In the genomic region with DNA sequence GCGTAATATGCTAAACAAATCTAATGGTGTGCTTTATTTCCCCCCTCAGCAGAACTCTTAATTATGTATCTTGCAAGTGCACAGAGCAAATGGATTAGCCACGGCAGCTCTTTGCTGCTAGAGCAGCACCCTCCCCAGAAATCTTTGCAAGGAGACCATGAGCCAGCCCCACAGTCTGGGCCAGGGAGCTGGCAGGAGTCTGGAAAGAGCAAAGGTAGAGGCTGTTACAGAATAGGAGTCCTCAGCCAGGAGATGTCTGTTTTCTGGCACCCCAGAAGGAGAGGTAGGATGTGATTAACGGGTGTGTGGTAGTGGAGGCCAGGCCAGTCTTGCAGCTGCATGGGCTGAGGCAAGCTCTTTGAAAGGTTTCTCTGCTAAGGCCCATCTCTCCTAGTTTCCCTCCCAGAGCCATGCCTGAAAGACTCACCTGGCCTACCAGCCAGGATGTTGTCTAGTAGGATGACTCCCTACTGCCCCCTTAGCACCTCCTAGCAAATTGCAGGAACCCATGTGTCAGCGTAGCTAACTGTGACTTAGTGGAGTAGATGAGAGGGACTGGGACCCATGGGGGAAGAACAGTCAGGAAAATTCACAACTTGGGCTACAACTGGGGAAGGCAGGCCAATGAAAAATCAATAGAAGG, we compare ENCODE assay signal across 13 cellular contexts.
DNase-seq lines count a peak whose midpoint lies in the region; ATAC-seq and TF ChIP-seq lines count a peak whose summit lies in the region.
"Had no signal": no experiment of that assay in that cellular context is flagged by ENCODE, and none has a peak within 500 bp of the region (broad histone marks: within the 10 kb centered on the region; RNA-seq: fewer than 3 reads in every experiment).

No MANE protein-coding gene starts in this region.

- peaks cover 2% of the 10 kb centered on the region for H3K36me3 Mint-ChIP-seq in neural crest cell (ENCODE audit: low read depth)
- H3K36me3 Mint-ChIP-seq: naive thymus-derived CD4-positive, alpha-beta T cell had no signal

- in situ Hi-C loops in brain microvascular endothelial cell (cut with HindIII; ENCODE audit: low pct_ligation_motif_present, low sequenced_read_pairs): no loop called here

- H3K9me3 Mint-ChIP-seq in neural crest cell: peaks cover 11% of the 10 kb centered on the region
- H3K9me3 Mint-ChIP-seq: effector memory CD8-positive, alpha-beta T cell had no signal

- no peaks in the 10 kb centered on the region for H3K27me3 Mint-ChIP-seq in neural crest cell (ENCODE audit: low read depth)

- H3K27me3 ChIP-seq in brain microvascular endothelial cell (replicated peaks): no peaks in the 10 kb centered on the region

- ATAC-seq in HG02938 (IDR thresholded peaks at IDR 0.05; ENCODE audit: unreplicated experiment) (no peak), GM21737 (IDR thresholded peaks at IDR 0.05; ENCODE audit: unreplicated experiment) (no peak)
- ATAC-seq: effector memory CD8-positive, alpha-beta T cell; naive thymus-derived CD4-positive, alpha-beta T cell had no signal

- H3K36me3 ChIP-seq in brain microvascular endothelial cell (replicated peaks): no peaks in the 10 kb centered on the region

- H3K4me1 Mint-ChIP-seq in neural crest cell: peaks cover 5% of the 10 kb centered on the region
- H3K4me1 Mint-ChIP-seq: naive thymus-derived CD4-positive, alpha-beta T cell had no signal

- no peak overlapping the region for H3K4me3 ChIP-seq in Jurkat, Clone E6-1 (ENCODE audit: low read length)
- no peak overlapping the region for H3K4me3 ChIP-seq in brain microvascular endothelial cell (ENCODE audit: low read depth, low read length)

- peak; percentile 13 for TF ChIP-seq CTCF in brain microvascular endothelial cell (IDR thresholded peaks at IDR 0.05; ENCODE audit: low read depth, low read length, missing control alignments)
- TF ChIP-seq CTCF in neural crest cell (conservative IDR thresholded peaks at IDR 0.05): peak; percentile 39

- H3K27ac Mint-ChIP-seq in neural crest cell (ENCODE audit: unreplicated experiment): no peak overlapping the region
- H3K27ac Mint-ChIP-seq: effector memory CD8-positive, alpha-beta T cell; naive thymus-derived CD4-positive, alpha-beta T cell had no signal

- H3K4me3 Mint-ChIP-seq in neural crest cell: no peak overlapping the region
- H3K4me3 Mint-ChIP-seq: effector memory CD8-positive, alpha-beta T cell; naive thymus-derived CD4-positive, alpha-beta T cell had no signal

- no peak overlapping the region for H3K27ac ChIP-seq in brain microvascular endothelial cell

- DNase-seq in NCI-H345 (lab: John Stamatoyannopoulos, UW): peak; percentile 25
- no peak for DNase-seq in NCI-H345 treated with DMSO at 0.1 percent for 48 hours (lab: John Stamatoyannopoulos, UW; ENCODE audit: unreplicated experiment)
- peak; percentile 15 for DNase-seq in Jurkat, Clone E6-1 (ENCODE audit: low read depth, low spot score)
- no peak for DNase-seq in brain microvascular endothelial cell
- DNase-seq in neural crest cell (ENCODE audit: low read depth, low spot score): no peak
- DNase-seq in midbrain (lab: John Stamatoyannopoulos, UW): no peak
- DNase-seq: activated CD4-positive, alpha-beta T cell treated with anti-CD3 and anti-CD28 coated beads, Interleukin-2, amount 50 U/mL, for 1 hour; effector memory CD8-positive, alpha-beta T cell; hippocampal formation; naive thymus-derived CD4-positive, alpha-beta T cell; NCI-H2029 treated with DMSO at 0.1 percent for 48 hours had no signal

Comparison
In these comparisons a context has a peak if more than half of its experiments do, and no peak if none do; other contexts are left out.
1. DNase-seq: peak in NCI-H345 (single experiment) and Jurkat, Clone E6-1 (single experiment); none in NCI-H345 treated with DMSO at 0.1 percent for 48 hours (single experiment), brain microvascular endothelial cell (single experiment), neural crest cell (single experiment) and midbrain (single experiment).